ENCODE assay signal across 19 cellular contexts in genomic region chr11:114472661-114473060, GRCh38. TPM values are rescaled to one million over a fixed set of nuclear protein-coding genes. Genes with fewer than 3 reads are reported as not detected.
DNase-seq lines count a peak whose midpoint lies in the region; ATAC-seq, FAIRE-seq and TF ChIP-seq lines count a peak whose summit lies in the region.
"Had no signal": no experiment of that assay in that cellular context is flagged by ENCODE, and none has a peak within 500 bp of the region (broad histone marks: within the 10 kb centered on the region; RNA-seq: fewer than 3 reads in every experiment).

No MANE protein-coding gene starts in this region.

- no peaks in the 10 kb centered on the region for H3K79me2 ChIP-seq in H1 (ENCODE audit: control insufficient read depth in 1 of 2, insufficient read depth in 2 of 2, low read length in 2 of 2)

- H3K14ac ChIP-seq in H1 (ENCODE audit: insufficient read length) = no peak overlapping the region

- H3K27me3 ChIP-seq in H1 (replicated peaks in 1 of 4; ENCODE audit: control insufficient read depth in 3 of 4, extremely low read depth in 1 of 4, insufficient read depth in 3 of 4, low read length in 3 of 4) = no peaks in the 10 kb centered on the region
- H3K27me3 ChIP-seq: BLaER1 had no signal

- H2AFZ ChIP-seq in H1 (ENCODE audit: low read length) = no peak overlapping the region
- H2AFZ ChIP-seq: GM23338 had no signal

- H2BK15ac ChIP-seq in H1 (ENCODE audit: low read length) = 0 out of 2 replicates have a peak overlapping the region, but pooled peaks have one; percentile 34

- H3K18ac ChIP-seq in H1 (ENCODE audit: extremely low read depth, low read length) = no peak overlapping the region

- H4K8ac ChIP-seq in H1 (ENCODE audit: extremely low read depth, insufficient read depth, low read length) = no peak overlapping the region

- TF ChIP-seq RAD21 in H1 (IDR thresholded peaks at IDR 0.05 in 1 of 2, conservative IDR thresholded peaks at IDR 0.05 in 1 of 2; ENCODE audit: low read depth in 2 of 2, low read length in 2 of 2) = no peak

- no peak overlapping the region for H2BK20ac ChIP-seq in H1 (ENCODE audit: low read length)

- H4K20me1 ChIP-seq in H1 (replicated peaks in 1 of 2; ENCODE audit: control insufficient read depth in 1 of 2, insufficient read depth in 2 of 2, low read length in 2 of 2) = no peaks in the 10 kb centered on the region
- H4K20me1 ChIP-seq: BLaER1 had no signal

- no peaks in the 10 kb centered on the region for H3K23me2 ChIP-seq in H1 (ENCODE audit: low read depth, low read length)

- H3K4me2 ChIP-seq in H1 (ENCODE audit: insufficient read depth in 1 of 2, low read depth in 2 of 2, low read length in 2 of 2) = no peak overlapping the region
- H3K4me2 ChIP-seq: BLaER1, GM23338 had no signal

- POLR2A ChIA-PET in H1 (lab: Charles Lee; ENCODE audit: partially characterized antibody) = interaction anchor here (0.7 kb wide), 1 partner anchor 72 kb away, joined by 3 read pairs; the partner anchor contains the start of genes C11orf71 and RBM7

- DNase-seq in GM04504 (ENCODE audit: low read depth) (peak; percentile 15), H1 (ENCODE audit: low read depth in 1 of 2, low spot score in 2 of 2) (no peak), fibroblast of peridontal ligament (ENCODE audit: extremely low read depth) (peak; percentile 45), urothelium cell line (ENCODE audit: low spot score) (no peak)
- DNase-seq: Caco-2; CD4-positive, CD25-positive, alpha-beta regulatory T cell; CD8-positive, alpha-beta T cell; DMS153; DND-41 had no signal

- TF ChIP-seq POLR2A in H1 (IDR thresholded peaks at IDR 0.05; ENCODE audit: control extremely low read depth in 1 of 2, low read depth in 2 of 2, low read length in 2 of 2) = no peak

- H2BK120ac ChIP-seq in H1 (replicated peaks; ENCODE audit: low read depth, low read length) = no peak overlapping the region

- H2AK5ac ChIP-seq in H1 (ENCODE audit: low read depth, low read length) = no peak overlapping the region

- FAIRE-seq in H1 (lab: Jason Lieb, UNC) (no peak), urothelium cell line (lab: Jason Lieb, UNC) (no peak)
- FAIRE-seq: G401.6, GM12878, GM19239, H54 had no signal

- H3K4me1 ChIP-seq in H1 (replicated peaks in 1 of 4; ENCODE audit: control insufficient read depth in 3 of 4, insufficient read depth in 4 of 4, low read length in 3 of 4) = peaks cover 0 to 1% (median 0%) of the 10 kb centered on the region in 4 experiments; a peak in 1 of 7 replicates
- H3K4me1 ChIP-seq: BLaER1, HAP-1 had no signal

- no peak overlapping the region for H3K4me3 ChIP-seq in H1 (ENCODE audit: extremely low read depth in 1 of 4, insufficient read depth in 2 of 4, low read depth in 3 of 4, low read length in 4 of 4)
- H3K4me3 ChIP-seq: BLaER1, GM12878, GM23338, HAP-1 had no signal

- no peak overlapping the region for H3K27ac ChIP-seq in H1 (ENCODE audit: low read depth, low read length)
- H3K27ac ChIP-seq: BLaER1, C4-2B had no signal

- CTCF ChIA-PET in H1 (lab: Charles Lee; ENCODE audit: partially characterized antibody) = interaction anchor here (0.8 kb wide), 1 partner anchor 132 kb away, joined by 4 read pairs; no protein-coding TSS in a partner anchor

- H4K5ac ChIP-seq in H1 (ENCODE audit: insufficient read length, low read depth, low read length) = no peak overlapping the region

- no peak overlapping the region for H4K91ac ChIP-seq in H1 (replicated peaks; ENCODE audit: insufficient read length, low read length)

- no peak overlapping the region for H3K9ac ChIP-seq in H1 (replicated peaks in 1 of 4; ENCODE audit: extremely low read depth in 1 of 4, low read depth in 3 of 4, low read length in 3 of 4)
- H3K9ac ChIP-seq: BLaER1 had no signal

- no peak for TF ChIP-seq CTCF in H1 (IDR thresholded peaks at IDR 0.05; ENCODE audit: control extremely low read depth in 1 of 3, insufficient read depth in 1 of 3, low read depth in 1 of 3, low read length in 3 of 3)

- H2BK12ac ChIP-seq in H1 (ENCODE audit: low read depth, low read length) = no peak overlapping the region

- H3K23ac ChIP-seq in H1 (ENCODE audit: insufficient read length) = no peak overlapping the region

- no peak for TF ChIP-seq EP300 in H1 (IDR thresholded peaks at IDR 0.05; ENCODE audit: borderline replicate concordance in 1 of 2, low read depth in 2 of 2, low read length in 2 of 2)

- no peak overlapping the region for H3K56ac ChIP-seq in H1 (replicated peaks; ENCODE audit: insufficient read length, low read depth, low read length)

- no peak overlapping the region for H2BK5ac ChIP-seq in H1 (ENCODE audit: low read depth, low read length)

- no peaks in the 10 kb centered on the region for H3K9me3 ChIP-seq in H1 (ENCODE audit: insufficient read depth in 2 of 2, low read depth in 1 of 2, low read length in 1 of 2)
- H3K9me3 ChIP-seq: BLaER1, Caco-2, HAP-1 had no signal

- 97% methylated on average over 2 of the region's 2 CpGs; no CpG with 5 or more reads in 1 of the 2 experiments for WGBS in H1 (ENCODE audit: extremely low coverage in 1 of 2, insufficient coverage in 1 of 2, insufficient read length in 1 of 2, insufficient replicate concordance in 2 of 2, low coverage in 1 of 2, low lambda C conversion rate in 2 of 2, missing lambda C conversion rate in 1 of 2), 2 experiments

- H3K79me1 ChIP-seq in H1 (ENCODE audit: low read depth, low read length) = no peaks in the 10 kb centered on the region

- ATAC-seq in HG03378 (IDR thresholded peaks at IDR 0.05; ENCODE audit: unreplicated experiment) = no peak
- no peak for ATAC-seq in HG03432 (IDR thresholded peaks at IDR 0.05; ENCODE audit: unreplicated experiment)
- ATAC-seq: CD8-positive, alpha-beta T cell; GM12878; GM23338 had no signal

- no peaks in the 10 kb centered on the region; a peak in 1 of 8 replicates for H3K36me3 ChIP-seq in H1 (ENCODE audit: control insufficient read depth in 2 of 4, insufficient read depth in 4 of 4, low read length in 3 of 4)
- H3K36me3 ChIP-seq: BLaER1, HAP-1 had no signal

- no peak overlapping the region for H3K4ac ChIP-seq in H1 (replicated peaks; ENCODE audit: insufficient read length, low read depth, low read length)

TF ChIP-seq in H1, 55 proteins besides CTCF, POLR2A, EP300 and RAD21:
- TF ChIP-seq EZH2 (IDR thresholded peaks at IDR 0.05; ENCODE audit: low read depth, low read length, severe bottlenecking) = no peak
- TF ChIP-seq SRF (IDR thresholded peaks at IDR 0.05; ENCODE audit: low read depth, low read length) = no peak
- TF ChIP-seq ATF3 (IDR thresholded peaks at IDR 0.05; ENCODE audit: insufficient read depth, low read depth, low read length) = no peak
- TF ChIP-seq JUN (IDR thresholded peaks at IDR 0.05; ENCODE audit: low read depth, low read length) = no peak
- no peak for TF ChIP-seq BRCA1 (IDR thresholded peaks at IDR 0.05; ENCODE audit: low read depth, low read length)
- no peak for TF ChIP-seq MAX (IDR thresholded peaks at IDR 0.05)
- TF ChIP-seq RXRA (IDR thresholded peaks at IDR 0.05; ENCODE audit: insufficient read depth, low read depth, low read length) = no peak

RNA-seq across cellular contexts. Expression of gene REXO2, which starts 33.4 kb away (rescaled TPM):
- 109 and 111 TPM in 2 replicates for total RNA-seq in H1 (2021; fragmentation: NEBNext Ultra II Directional; extraction: Animal tissue kit (Norgen Biotek cat#: 25700))
- polyA plus RNA-seq in H1 (2011; rRNA removed) = 95.9 and 114 TPM in 2 replicates
- polyA plus RNA-seq in H1 (2011; cell fraction: cytosol; rRNA removed) = 157 TPM
- polyA plus RNA-seq in H1 (2011; cell fraction: nucleus; rRNA removed) = 57.0 TPM
- 91.7 to 127 TPM (median 105 TPM) in 4 replicates for polyA plus RNA-seq in H1 (2012, experiment 1 of 2)
- 31.3 TPM for polyA plus RNA-seq in H1 (2012, experiment 2 of 2)
- polyA plus RNA-seq in H1 (2013, experiment 1 of 2) = 146 TPM
- polyA plus RNA-seq in H1 (2013, experiment 2 of 2) = 153 TPM
- polyA minus RNA-seq in H1 (2011; rRNA and poly(A)+ RNA removed) = 26.4 and 38.7 TPM in 2 replicates
- 54.5 TPM for polyA minus RNA-seq in H1 (2011; cell fraction: cytosol; rRNA and poly(A)+ RNA removed)
- polyA minus RNA-seq in H1 (2011; cell fraction: nucleus; rRNA and poly(A)+ RNA removed) = 37.9 TPM

Comparison
In these comparisons a context has a peak if more than half of its experiments do, and no peak if none do; other contexts are left out.
1. DNase-seq: peak in GM04504 (single experiment) and fibroblast of peridontal ligament (single experiment); none in H1 (0 of 2) and urothelium cell line (single experiment).